Comparison of ENCODE assay signal across 9 cellular contexts in genomic region chr11:47407746-47408590, GRCh38. TPM values are rescaled to one million over a fixed set of nuclear protein-coding genes. Genes with fewer than 3 reads are reported as not detected.
DNase-seq lines count a peak whose midpoint lies in the region; ATAC-seq, FAIRE-seq and TF ChIP-seq lines count a peak whose summit lies in the region.
"Had no signal": no experiment of that assay in that cellular context is flagged by ENCODE, and none has a peak within 500 bp of the region (broad histone marks: within the 10 kb centered on the region; RNA-seq: fewer than 3 reads in every experiment).

Gene SLC39A13, plus strand, starts transcription at chr11:47408590. Its CDS starts 1,505 bp downstream, at chr11:47410095.

- H3K36me3 Mint-ChIP-seq in WTC11 = no peaks in the 10 kb centered on the region
- H3K36me3 Mint-ChIP-seq in immature natural killer cell = no peaks in the 10 kb centered on the region

- TF ChIP-seq POLR2A in GM18951 (IDR thresholded peaks at IDR 0.05; ENCODE audit: extremely low read depth, insufficient read depth, insufficient read length) = peak; percentile 80

- H3K27ac Mint-ChIP-seq in WTC11 (peak within 1 kb of the TSS; percentile 99), immature natural killer cell (peak within 1 kb of the TSS; percentile 90 to 93 (median 92))

- peak within 1 kb of the TSS; percentile 95 for H3K4me3 Mint-ChIP-seq in WTC11
- H3K4me3 Mint-ChIP-seq in immature natural killer cell = peak within 1 kb of the TSS; percentile 85 to 92 (median 87)

- CTCF ChIA-PET in WTC11 (lab: Charles Lee) = interaction anchor here (0.6 to 3.0 kb wide), 19 partner anchors 8 to 230 kb away, joined by 3 to 33 read pairs (median 5); partner anchors contain the start of genes ACP2 and PSMC3

- DNase-seq in AG09309 (ENCODE audit: low read depth) = peak; percentile 83
- DNase-seq in NCI-H226 = peak; percentile 94
- DNase-seq in WTC11 (ENCODE audit: low spot score) = peak; percentile 94
- peak; percentile 88 for DNase-seq in bronchial epithelial cell (ENCODE audit: low read depth)
- DNase-seq in immature natural killer cell = peak; percentile 96 to 97 (median 96)
- DNase-seq in smooth muscle cell of the brain vasculature (ENCODE audit: low read depth, low spot score) = peak; percentile 88

- TF ChIP-seq CTCF in AG09309 (IDR thresholded peaks at IDR 0.05; ENCODE audit: control insufficient read depth, insufficient read depth, low read depth, low read length, missing control alignments) = peak; percentile 42
- peak; percentile 71 for TF ChIP-seq CTCF in WTC11 (IDR thresholded peaks at IDR 0.05)
- peak; percentile 71 for TF ChIP-seq CTCF in bronchial epithelial cell (IDR thresholded peaks at IDR 0.05; ENCODE audit: insufficient read depth, low read length, severe bottlenecking)

- POLR2A ChIA-PET in WTC11 (lab: Charles Lee) = no interaction called here

- H3K4me1 Mint-ChIP-seq in WTC11 = peaks cover 15% of the 10 kb centered on the region
- peaks cover 20% of the 10 kb centered on the region in 2 donors for H3K4me1 Mint-ChIP-seq in immature natural killer cell

- FAIRE-seq in bronchial epithelial cell (lab: Jason Lieb, UNC) = no peak
- FAIRE-seq: TTC549 had no signal

- ATAC-seq in HG03175 (IDR thresholded peaks at IDR 0.05; ENCODE audit: unreplicated experiment) (peak; percentile 82), WTC11 (peak; percentile 88)

- H3K36me3 ChIP-seq in bronchial epithelial cell (ENCODE audit: control insufficient read depth, insufficient read depth, low read length) = peaks cover 16% of the 10 kb centered on the region

- in situ Hi-C loops in GM18951 (cut with MboI; ENCODE audit: low sequenced_read_pairs, unreplicated experiment) = no loop called here

- H3K27me3 Mint-ChIP-seq in WTC11 (ENCODE audit: low read depth) (no peaks in the 10 kb centered on the region), immature natural killer cell (ENCODE audit: low read depth in 3 of 3) (peaks cover 3 to 14% (median 14%) of the 10 kb centered on the region in 3 donors)

- no peaks in the 10 kb centered on the region for H3K27me3 ChIP-seq in bronchial epithelial cell (ENCODE audit: control insufficient read depth, insufficient read depth, low read length)

- H3K9me3 Mint-ChIP-seq in WTC11 (no peaks in the 10 kb centered on the region), immature natural killer cell (no peaks in the 10 kb centered on the region)

- H3K4me3 ChIP-seq in AG09309 (ENCODE audit: control insufficient read depth, low read depth, low read length) = peak within 1 kb of the TSS; percentile 84
- peak within 1 kb of the TSS; percentile 64 for H3K4me3 ChIP-seq in bronchial epithelial cell (ENCODE audit: low read depth, low read length)

TF ChIP-seq in WTC11, 78 proteins besides CTCF, POLR2A, EP300 and RAD21 (continues in another document):
- peak; percentile 46; the same call in 1 of the 2 replicates for TF ChIP-seq MAX (CRISPR knock-in tag; IDR thresholded peaks at IDR 0.05)
- TF ChIP-seq ATF3 (CRISPR knock-in tag; conservative IDR thresholded peaks at IDR 0.05) = no peak
- TF ChIP-seq ZNF138 (CRISPR knock-in tag; conservative IDR thresholded peaks at IDR 0.05) = 0 out of 2 replicates have a peak, but pooled peaks have one; percentile 82
- peak; percentile 93 for TF ChIP-seq SP1 (CRISPR knock-in tag; conservative IDR thresholded peaks at IDR 0.05)
- TF ChIP-seq ZNF263 (CRISPR knock-in tag; IDR thresholded peaks at IDR 0.05; ENCODE audit: low read depth) = peak; percentile 100
- TF ChIP-seq ARID4B (CRISPR knock-in tag; IDR thresholded peaks at IDR 0.05; ENCODE audit: borderline replicate concordance) = peak; percentile 30; the same call in 1 of the 2 replicates
- peak; percentile 96; the same call in 1 of the 2 replicates for TF ChIP-seq ELF4 (CRISPR knock-in tag; IDR thresholded peaks at IDR 0.05; ENCODE audit: low read depth)
- peak; percentile 91 for TF ChIP-seq ZBTB21 (CRISPR knock-in tag; IDR thresholded peaks at IDR 0.05; ENCODE audit: borderline replicate concordance)
- TF ChIP-seq HMGXB4 (CRISPR knock-in tag; IDR thresholded peaks at IDR 0.05) = peak; percentile 96
- TF ChIP-seq USF1 (CRISPR knock-in tag; IDR thresholded peaks at IDR 0.05) = no peak
- TF ChIP-seq CREB1 (CRISPR knock-in tag; IDR thresholded peaks at IDR 0.05) = no peak
- TF ChIP-seq FOXP1 (CRISPR knock-in tag; IDR thresholded peaks at IDR 0.05; ENCODE audit: borderline replicate concordance) = peak; percentile 90
- peak; percentile 82; the same call in 1 of the 2 replicates for TF ChIP-seq ESRRA (CRISPR knock-in tag; IDR thresholded peaks at IDR 0.05; ENCODE audit: borderline replicate concordance)
- TF ChIP-seq FOXJ3 (CRISPR knock-in tag; IDR thresholded peaks at IDR 0.05; ENCODE audit: borderline replicate concordance) = no peak
- TF ChIP-seq TEAD1 (CRISPR knock-in tag; IDR thresholded peaks at IDR 0.05) = peak; percentile 52; the same call in 1 of the 2 replicates
- peak; percentile 88 for TF ChIP-seq GABPB1 (CRISPR knock-in tag; IDR thresholded peaks at IDR 0.05)
- 0 out of 2 replicates have a peak, but pooled peaks have one; percentile 43 for TF ChIP-seq SMAD4 (CRISPR knock-in tag; IDR thresholded peaks at IDR 0.05)

RNA-seq across cellular contexts. Expression of gene SLC39A13, which starts in this region (rescaled TPM):
- total RNA-seq in WTC11 (2021) (32.8 to 38.2 TPM (median 35.1 TPM) in 3 replicates), bronchial epithelial cell (12.3 and 18.2 TPM in 2 replicates)
- polyA plus RNA-seq in immature natural killer cell = 10 to 100 TPM; 22.1 to 33.2 (median 27.7) TPM

Comparison
In these comparisons a context has a peak if more than half of its experiments do, and no peak if none do; other contexts are left out.
1. Peak in every context shown above with its lines: DNase-seq, ATAC-seq and H3K4me3 ChIP-seq.